16 cellular contexts compared by ENCODE assay signal in the genomic region with DNA sequence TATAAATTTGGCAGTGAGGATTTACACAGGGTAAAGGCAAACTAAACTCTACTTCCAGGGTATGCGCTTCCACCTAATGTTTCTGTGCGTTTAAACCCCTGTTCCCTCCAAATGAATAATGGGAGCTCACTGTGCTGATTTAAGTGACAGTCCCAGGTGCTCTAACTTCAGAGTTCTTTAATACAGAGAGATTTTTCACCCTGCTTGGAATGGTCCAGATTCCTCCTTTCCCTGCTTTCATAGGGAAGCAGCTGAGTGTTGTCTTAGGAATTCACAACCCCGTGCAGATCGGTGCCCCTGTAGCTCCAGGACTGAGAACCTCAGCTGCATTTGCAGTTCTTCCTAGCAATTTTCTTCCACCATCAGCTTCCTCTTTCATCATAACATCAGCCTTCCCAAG.
DNase-seq lines count a peak whose midpoint lies in the region; ATAC-seq lines count a peak whose summit lies in the region.
"Had no signal": no experiment of that assay in that cellular context is flagged by ENCODE, and none has a peak within 500 bp of the region (broad histone marks: within the 10 kb centered on the region; RNA-seq: fewer than 3 reads in every experiment).

No MANE protein-coding gene starts in this region.

- ATAC-seq in HG02970 (IDR thresholded peaks at IDR 0.05; ENCODE audit: low FRiP score, unreplicated experiment), result no peak
- ATAC-seq: CD8-positive, alpha-beta T cell; GM12878 had no signal

- DNase-seq in EH (ENCODE audit: low read depth) (peak; percentile 48), LHCN-M2 (ENCODE audit: low read depth) (peak; percentile 32), myocyte (ENCODE audit: low read depth) (peak; percentile 43), NCI-H2081 treated with DMSO at 0.1 percent for 48 hours (lab: John Stamatoyannopoulos, UW) (no peak), kidney glomerular epithelial cell (lab: John Stamatoyannopoulos, UW) (no peak)
- DNase-seq: Caco-2; CD4-positive, CD25-positive, alpha-beta regulatory T cell; CD8-positive, alpha-beta T cell; DMS153; DND-41; EL; GDM1; GOT3; HFFc6 had no signal

Comparison
In these comparisons a context has a peak if more than half of its experiments do, and no peak if none do; other contexts are left out.
1. DNase-seq: peak in EH (single experiment), LHCN-M2 (single experiment) and myocyte (single experiment); none in NCI-H2081 treated with DMSO at 0.1 percent for 48 hours (single experiment) and kidney glomerular epithelial cell (single experiment).